21 cellular contexts compared by ENCODE assay signal in the genomic region with DNA sequence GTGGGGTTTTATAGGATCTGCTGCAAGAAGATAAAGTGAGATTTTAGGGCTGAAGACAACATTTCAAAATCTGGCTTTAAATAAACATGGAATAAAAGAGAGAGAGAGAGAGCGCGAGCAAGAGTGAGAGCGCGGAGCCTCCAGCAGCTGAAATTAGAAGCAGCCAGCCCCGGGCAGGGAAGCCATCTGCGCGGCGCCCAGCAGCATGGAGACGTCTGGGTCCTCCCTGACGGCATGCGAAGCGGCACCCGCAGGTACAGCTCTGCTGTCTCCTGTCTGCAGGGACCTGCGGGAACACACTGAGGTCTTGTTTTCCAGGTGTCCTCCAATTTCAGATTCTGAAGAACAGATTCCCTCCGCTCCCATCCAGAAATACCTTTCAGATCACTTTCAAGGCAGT. TPM values are rescaled to one million over a fixed set of nuclear protein-coding genes. Genes with fewer than 3 reads are reported as not detected.
DNase-seq lines count a peak whose midpoint lies in the region; ATAC-seq, FAIRE-seq and TF ChIP-seq lines count a peak whose summit lies in the region.
"Had no signal": no experiment of that assay in that cellular context is flagged by ENCODE, and none has a peak within 500 bp of the region (broad histone marks: within the 10 kb centered on the region; RNA-seq: fewer than 3 reads in every experiment).

No MANE protein-coding gene starts in this region.

- no peak for TF ChIP-seq POLR2A in H1 (IDR thresholded peaks at IDR 0.05; ENCODE audit: control extremely low read depth in 1 of 2, low read depth in 2 of 2, low read length in 2 of 2)
- no peak for TF ChIP-seq POLR2A in esophagus squamous epithelium (IDR thresholded peaks at IDR 0.05)

- TF ChIP-seq CTCF in H1 (IDR thresholded peaks at IDR 0.05; ENCODE audit: control extremely low read depth in 1 of 3, insufficient read depth in 1 of 3, low read depth in 1 of 3, low read length in 3 of 3) (no peak), neural progenitor cell (IDR thresholded peaks at IDR 0.05) (no peak), OCI-LY7 (conservative IDR thresholded peaks at IDR 0.05; ENCODE audit: low read length) (no peak), esophagus squamous epithelium (IDR thresholded peaks at IDR 0.05) (no peak)

- no peak overlapping the region for H4K8ac ChIP-seq in H1 (ENCODE audit: extremely low read depth, insufficient read depth, low read length)

- H3F3A ChIP-seq in neural progenitor cell (ENCODE audit: low read depth) = peaks cover 11% of the 10 kb centered on the region

- no peak for ATAC-seq in HG02870 (IDR thresholded peaks at IDR 0.05; ENCODE audit: unreplicated experiment)
- ATAC-seq: left colon had no signal

- H3K4me1 ChIP-seq in H1 (replicated peaks in 1 of 4; ENCODE audit: control insufficient read depth in 3 of 4, insufficient read depth in 4 of 4, low read length in 3 of 4) (peaks cover 0 to 3% (median 0%) of the 10 kb centered on the region in 4 experiments; a peak in 1 of 7 replicates), neural progenitor cell (peaks cover 9% of the 10 kb centered on the region), small intestine (ENCODE audit: control insufficient read depth in 2 of 2, insufficient read depth in 1 of 2, low read depth in 1 of 2, low read length in 1 of 2) (no peaks in the 10 kb centered on the region), OCI-LY7 (ENCODE audit: insufficient read depth, low read length, poor library complexity, severe bottlenecking) (no peaks in the 10 kb centered on the region), esophagus squamous epithelium (peaks cover 9 to 67% (median 19%) of the 10 kb centered on the region in 3 donors)

- no peak overlapping the region for H4K91ac ChIP-seq in H1 (replicated peaks; ENCODE audit: insufficient read length, low read length)

- H3K56ac ChIP-seq in H1 (replicated peaks; ENCODE audit: insufficient read length, low read depth, low read length) = no peak overlapping the region

- H3K23me2 ChIP-seq in H1 (ENCODE audit: low read depth, low read length) = no peaks in the 10 kb centered on the region

- H2AFZ ChIP-seq in H1 (ENCODE audit: low read length) (no peak overlapping the region), neural progenitor cell (replicated peaks) (no peak overlapping the region), OCI-LY7 (ENCODE audit: low read length) (no peak overlapping the region)
- H2AFZ ChIP-seq: PC-9 had no signal

- no peak overlapping the region for H3K4ac ChIP-seq in H1 (replicated peaks; ENCODE audit: insufficient read length, low read depth, low read length)

- H3K9me3 ChIP-seq in H1 (ENCODE audit: insufficient read depth in 2 of 2, low read depth in 1 of 2, low read length in 1 of 2) (no peaks in the 10 kb centered on the region; a peak in 1 of 4 replicates), neural progenitor cell (ENCODE audit: low read depth) (no peaks in the 10 kb centered on the region), small intestine (ENCODE audit: control insufficient read depth, low read depth) (no peaks in the 10 kb centered on the region), OCI-LY7 (ENCODE audit: low read length) (no peaks in the 10 kb centered on the region), esophagus squamous epithelium (no peaks in the 10 kb centered on the region)
- H3K9me3 ChIP-seq: thyroid gland had no signal

- H3K79me2 ChIP-seq in H1 (ENCODE audit: control insufficient read depth in 1 of 2, insufficient read depth in 2 of 2, low read length in 2 of 2) (no peaks in the 10 kb centered on the region), neural progenitor cell (ENCODE audit: low read depth) (no peaks in the 10 kb centered on the region), OCI-LY7 (ENCODE audit: insufficient read depth, low read depth, low read length) (no peaks in the 10 kb centered on the region)

- no peaks in the 10 kb centered on the region for H3K36me3 ChIP-seq in H1 (ENCODE audit: control insufficient read depth in 2 of 4, insufficient read depth in 4 of 4, low read length in 3 of 4)
- no peaks in the 10 kb centered on the region for H3K36me3 ChIP-seq in neural progenitor cell
- H3K36me3 ChIP-seq in small intestine (ENCODE audit: control insufficient read depth in 2 of 2, insufficient read depth in 2 of 2, low read length in 2 of 2) = no peaks in the 10 kb centered on the region
- no peaks in the 10 kb centered on the region for H3K36me3 ChIP-seq in OCI-LY7 (ENCODE audit: insufficient read depth, low read length)
- peaks cover 0 to 8% (median 0%) of the 10 kb centered on the region in 3 donors for H3K36me3 ChIP-seq in esophagus squamous epithelium
- H3K36me3 ChIP-seq: thyroid gland had no signal

- H3K4me3 ChIP-seq in H1 (ENCODE audit: extremely low read depth in 1 of 4, insufficient read depth in 2 of 4, low read depth in 3 of 4, low read length in 4 of 4) (no peak overlapping the region), neural progenitor cell (no peak overlapping the region), small intestine (ENCODE audit: low read depth in 1 of 2, low read length in 2 of 2) (no peak overlapping the region), OCI-LY7 (ENCODE audit: low read depth, low read length, poor library complexity, severe bottlenecking) (no peak overlapping the region), esophagus squamous epithelium (peak overlapping the region in 1 of 4 donors; percentile 34)
- H3K4me3 ChIP-seq: PC-9, SK-N-MC, smooth muscle cell, thyroid gland had no signal

- H2BK120ac ChIP-seq in H1 (replicated peaks; ENCODE audit: low read depth, low read length) = no peak overlapping the region

- DNase-seq in D341Med (ENCODE audit: low spot score) (peak; percentile 49), NCI-H146 (lab: John Stamatoyannopoulos, UW) (peak; percentile 49), H1 (ENCODE audit: low read depth in 1 of 2, low spot score in 2 of 2) (no peak), neural progenitor cell (ENCODE audit: low spot score) (no peak), small intestine (no peak), OCI-LY7 (ENCODE audit: low spot score) (no peak), esophagus squamous epithelium (lab: John Stamatoyannopoulos, UW) (no peak)
- DNase-seq: activated CD4-positive, alpha-beta T cell treated with anti-CD3 and anti-CD28 coated beads for 4 hours; activated CD8-positive, alpha-beta memory T cell treated with anti-CD3 and anti-CD28 coated beads, Interleukin-2, amount 50 U/mL, for 48 hours; AML-193; NCI-H2029 treated with DMSO at 0.1 percent for 48 hours; NCI-H524 treated with DMSO at 0.1 percent for 48 hours; PC-9; T1000; thyroid gland had no signal

- no peak for TF ChIP-seq RAD21 in H1 (IDR thresholded peaks at IDR 0.05 in 1 of 2, conservative IDR thresholded peaks at IDR 0.05 in 1 of 2; ENCODE audit: low read depth in 2 of 2, low read length in 2 of 2)

- no peak overlapping the region for H2BK5ac ChIP-seq in H1 (ENCODE audit: low read depth, low read length)

- H3K9me2 ChIP-seq in OCI-LY7 (ENCODE audit: insufficient read depth, low read length) = no peaks in the 10 kb centered on the region

- H3K9me3 Mint-ChIP-seq in neural progenitor cell = no peaks in the 10 kb centered on the region

- H3K4me3 Mint-ChIP-seq in neural progenitor cell = peak overlapping the region; percentile 0

- H2BK15ac ChIP-seq in H1 (ENCODE audit: low read length) = no peak overlapping the region

- no peaks in the 10 kb centered on the region for H3K79me1 ChIP-seq in H1 (ENCODE audit: low read depth, low read length)

- H4K20me1 ChIP-seq in H1 (replicated peaks in 1 of 2; ENCODE audit: control insufficient read depth in 1 of 2, insufficient read depth in 2 of 2, low read length in 2 of 2) (peaks cover 0 to 3% of the 10 kb centered on the region in 2 experiments), neural progenitor cell (ENCODE audit: low read depth) (no peaks in the 10 kb centered on the region), OCI-LY7 (ENCODE audit: insufficient read depth, low read length) (no peaks in the 10 kb centered on the region)

- H3K4me2 ChIP-seq in H1 (ENCODE audit: insufficient read depth in 1 of 2, low read depth in 2 of 2, low read length in 2 of 2) (no peak overlapping the region), neural progenitor cell (no peak overlapping the region), OCI-LY7 (ENCODE audit: low read length) (no peak overlapping the region)
- H3K4me2 ChIP-seq: PC-9, smooth muscle cell had no signal

- H3K4me1 Mint-ChIP-seq in neural progenitor cell = peaks cover 47% of the 10 kb centered on the region

- H3K27me3 Mint-ChIP-seq in neural progenitor cell (ENCODE audit: insufficient read depth, low read depth) = peaks cover 11% of the 10 kb centered on the region

- FAIRE-seq in H1 (lab: Jason Lieb, UNC) (no peak), small intestine (lab: Jason Lieb, UNC) (no peak)
- FAIRE-seq: D721Med, frontal cortex had no signal

- no peak overlapping the region for H3K9ac ChIP-seq in H1 (replicated peaks in 1 of 4; ENCODE audit: extremely low read depth in 1 of 4, low read depth in 3 of 4, low read length in 3 of 4)
- no peak overlapping the region for H3K9ac ChIP-seq in neural progenitor cell

- no peak for TF ChIP-seq EP300 in H1 (IDR thresholded peaks at IDR 0.05; ENCODE audit: borderline replicate concordance in 1 of 2, low read depth in 2 of 2, low read length in 2 of 2)

- H3K27me3 ChIP-seq in H1 (replicated peaks in 1 of 4; ENCODE audit: control insufficient read depth in 3 of 4, extremely low read depth in 1 of 4, insufficient read depth in 3 of 4, low read length in 3 of 4) (no peaks in the 10 kb centered on the region; a peak in 3 of 7 replicates), neural progenitor cell (peaks cover 11% of the 10 kb centered on the region), small intestine (ENCODE audit: control insufficient read depth in 2 of 2, insufficient read depth in 2 of 2, low read length in 2 of 2) (peaks cover 2 to 7% of the 10 kb centered on the region in 2 donors), esophagus squamous epithelium (peaks cover 0 to 48% (median 4%) of the 10 kb centered on the region in 4 donors)
- H3K27me3 ChIP-seq: thyroid gland had no signal

- H3K36me3 Mint-ChIP-seq in neural progenitor cell = peaks cover 3% of the 10 kb centered on the region

- POLR2A ChIA-PET in H1 (lab: Charles Lee; ENCODE audit: partially characterized antibody) = interaction anchor here (5.9 kb wide), 1 partner anchor 9 kb away, joined by 41 read pairs; the partner anchor contains the start of gene BAIAP2
- POLR2A ChIA-PET in OCI-LY7 (lab: Charles Lee) = no interaction called here

- intact Hi-C loops in OCI-LY7 (cut with micrococcal nuclease; ENCODE audit: unreplicated experiment) (no loop called here), esophagus squamous epithelium (cut with DNase I) (loop anchor here (10.0 kb wide), 1 partner anchor 68 kb away; no protein-coding TSS in a partner anchor)

- H2AK5ac ChIP-seq in H1 (ENCODE audit: low read depth, low read length) = no peak overlapping the region

- H3K18ac ChIP-seq in H1 (ENCODE audit: extremely low read depth, low read length) = no peak overlapping the region

- H2BK12ac ChIP-seq in H1 (ENCODE audit: low read depth, low read length) = no peak overlapping the region

- WGBS in H1 (ENCODE audit: extremely low coverage in 1 of 2, insufficient coverage in 1 of 2, insufficient read length in 1 of 2, insufficient replicate concordance in 2 of 2, low coverage in 1 of 2, low lambda C conversion rate in 2 of 2, missing lambda C conversion rate in 1 of 2), 2 experiments = 85% methylated on average over 7 of the region's 15 CpGs; no CpG with 5 or more reads in 1 of the 2 experiments
- 65 to 76% (median 67%) methylated on average over 15 of the region's 15 CpGs for WGBS in small intestine, 3 donors
- 27 to 67% methylated on average over 12 to 14 of the region's 15 CpGs for WGBS in esophagus squamous epithelium, 2 donors

- CTCF ChIA-PET in H1 (lab: Charles Lee; ENCODE audit: partially characterized antibody) (interaction anchor here (1.0 to 12.9 kb wide), 4 partner anchors 7 to 69 kb away, joined by 3 to 110 read pairs (median 23); no protein-coding TSS in a partner anchor), OCI-LY7 (lab: Charles Lee; ENCODE audit: unreplicated experiment) (no interaction called here)

- no TSS peak for BruUV-seq in OCI-LY7 (replicated peaks; lab: Mats Ljungman, UMichigan)

- H4K5ac ChIP-seq in H1 (ENCODE audit: insufficient read length, low read depth, low read length) = no peak overlapping the region

- H3K14ac ChIP-seq in H1 (ENCODE audit: insufficient read length) = no peak overlapping the region

- no peak overlapping the region for H3K27ac Mint-ChIP-seq in neural progenitor cell

- H3K27ac ChIP-seq in H1 (ENCODE audit: low read depth, low read length) = no peak overlapping the region
- H3K27ac ChIP-seq in neural progenitor cell = no peak overlapping the region
- no peak overlapping the region for H3K27ac ChIP-seq in small intestine (ENCODE audit: low read depth in 1 of 2, low read length in 1 of 2)
- H3K27ac ChIP-seq in OCI-LY7 (ENCODE audit: low read depth, low read length, poor library complexity, severe bottlenecking) = no peak overlapping the region
- H3K27ac ChIP-seq in esophagus squamous epithelium = no peak overlapping the region
- H3K27ac ChIP-seq: PC-9, SK-N-MC had no signal

- H2BK20ac ChIP-seq in H1 (ENCODE audit: low read length) = no peak overlapping the region

- H3K23ac ChIP-seq in H1 (ENCODE audit: insufficient read length) = no peak overlapping the region

RNA-seq across cellular contexts. Expression of gene BAIAP2, which starts 7.9 kb away (rescaled TPM):
- total RNA-seq in H1 (2021; fragmentation: NEBNext Ultra II Directional; extraction: Animal tissue kit (Norgen Biotek cat#: 25700)) = 18.4 and 22.8 TPM in 2 replicates
- 10.0 and 19.8 TPM in 2 replicates for polyA plus RNA-seq in H1 (2011; rRNA removed)
- polyA plus RNA-seq in H1 (2011; cell fraction: cytosol; rRNA removed) = 8.2 TPM
- 25.9 TPM for polyA plus RNA-seq in H1 (2011; cell fraction: nucleus; rRNA removed)
- 12.1 to 15.1 TPM (median 14.9 TPM) in 4 replicates for polyA plus RNA-seq in H1 (2012, experiment 1 of 2)
- 15.4 TPM for polyA plus RNA-seq in H1 (2012, experiment 2 of 2)
- polyA plus RNA-seq in H1 (2013, experiment 1 of 2) = 12.5 TPM
- polyA plus RNA-seq in H1 (2013, experiment 2 of 2) = 11.0 TPM
- 9.6 and 11.6 TPM in 2 replicates for polyA minus RNA-seq in H1 (2011; rRNA and poly(A)+ RNA removed)
- polyA minus RNA-seq in H1 (2011; cell fraction: cytosol; rRNA and poly(A)+ RNA removed) = 15.8 TPM
- 25.5 TPM for polyA minus RNA-seq in H1 (2011; cell fraction: nucleus; rRNA and poly(A)+ RNA removed)
- total RNA-seq in neural progenitor cell (ENCODE audit: low replicate concordance) = 15.6 and 16.1 TPM in 2 replicates
- polyA plus RNA-seq in small intestine = 10 to 100 TPM in 1 of 3 donors, 1 to 10 TPM in 2; 1.8 to 14.5 (median 3.8) TPM
- total RNA-seq in OCI-LY7 (2014; rRNA removed; shearing (Covaris generic)) = 1.3 and 2.1 TPM in 2 replicates
- 2.1 and 2.3 TPM in 2 replicates for total RNA-seq in OCI-LY7 (2022)
- 100 to 1,000 TPM in 3 of 4 donors, 10 to 100 TPM in 1; 87.8 to 175 (median 105) TPM for total RNA-seq in esophagus squamous epithelium

RNA-seq across cellular contexts. Expression of gene CHMP6, which starts 35.4 kb away (rescaled TPM):
- 15.7 and 16.0 TPM in 2 replicates for total RNA-seq in H1 (2021; fragmentation: NEBNext Ultra II Directional; extraction: Animal tissue kit (Norgen Biotek cat#: 25700))
- polyA plus RNA-seq in H1 (2011; rRNA removed) = 24.3 and 28.9 TPM in 2 replicates
- polyA plus RNA-seq in H1 (2011; cell fraction: cytosol; rRNA removed) = 22.9 TPM
- polyA plus RNA-seq in H1 (2011; cell fraction: nucleus; rRNA removed) = 23.5 TPM
- polyA plus RNA-seq in H1 (2012, experiment 1 of 2) = 8.5 to 14.9 TPM (median 13.4 TPM) in 4 replicates
- polyA plus RNA-seq in H1 (2012, experiment 2 of 2) = 13.4 TPM
- polyA plus RNA-seq in H1 (2013, experiment 1 of 2) = 9.5 TPM
- polyA plus RNA-seq in H1 (2013, experiment 2 of 2) = 7.9 TPM
- polyA minus RNA-seq in H1 (2011; rRNA and poly(A)+ RNA removed) = 5.7 and 6.4 TPM in 2 replicates
- polyA minus RNA-seq in H1 (2011; cell fraction: cytosol; rRNA and poly(A)+ RNA removed) = 7.2 TPM
- 15.6 TPM for polyA minus RNA-seq in H1 (2011; cell fraction: nucleus; rRNA and poly(A)+ RNA removed)
- 11.5 and 20.9 TPM in 2 replicates for total RNA-seq in neural progenitor cell (ENCODE audit: low replicate concordance)
- 10 to 100 TPM; 29.0 to 35.8 (median 34.6) TPM for polyA plus RNA-seq in small intestine
- total RNA-seq in OCI-LY7 (2014; rRNA removed; shearing (Covaris generic)) = 7.9 and 10.8 TPM in 2 replicates
- total RNA-seq in OCI-LY7 (2022) = 23.6 and 23.8 TPM in 2 replicates
- 10 to 100 TPM; 16.7 to 23.8 (median 22.1) TPM for total RNA-seq in esophagus squamous epithelium

Comparison
In these comparisons a context has a peak if more than half of its experiments do, and no peak if none do; other contexts are left out.
1. DNase-seq: peak in D341Med (single experiment) and NCI-H146 (single experiment); none in H1 (0 of 2), neural progenitor cell (single experiment), small intestine (single experiment), OCI-LY7 (single experiment) and esophagus squamous epithelium (single experiment).